ENCODE assay signal across 35 cellular contexts in genomic region chr9:13032585-13032984, GRCh38.
"Had no signal": no experiment of that assay in that cellular context is flagged by ENCODE, and none has a peak within 500 bp of the region (broad histone marks: within the 10 kb centered on the region; RNA-seq: fewer than 3 reads in every experiment).

No MANE protein-coding gene starts in this region.

- H3K4me1 Mint-ChIP-seq: activated CD4-positive, alpha-beta T cell treated with anti-CD3 and anti-CD28 coated beads for 36 hours; activated CD4-positive, alpha-beta T cell treated with anti-CD3 and anti-CD28 coated beads, Interleukin-2, amount 10 ng/mL, durations not matched to agents 24 days and 14 days; activated CD8-positive, alpha-beta memory T cell treated with anti-CD3 and anti-CD28 coated beads, Interleukin-2, amount 10 ng/mL, durations not matched to agents 7 days and 5 days; activated naive CD4-positive, alpha-beta T cell treated with anti-CD3 and anti-CD28 coated beads, Interleukin-2, amount 50 U/mL, for 24 hours; activated naive CD8-positive, alpha-beta T cell treated with anti-CD3 and anti-CD28 coated beads for 36 hours; activated naive CD8-positive, alpha-beta T cell treated with anti-CD3 and anti-CD28 coated beads, Interleukin-2, amount 50 U/mL, for 24 hours; T-helper 17 cell had no signal

- H3K4me1 ChIP-seq: adrenal gland, gastrocnemius medialis had no signal

- FAIRE-seq: colon had no signal

- H3K9me3 Mint-ChIP-seq: activated naive CD4-positive, alpha-beta T cell treated with anti-CD3 and anti-CD28 coated beads, Interleukin-2, amount 50 U/mL, for 24 hours; activated T-helper 1 cell treated with anti-CD3 and anti-CD28 coated beads, Interleukin-12 subunit alpha, Interleukin-12 subunit beta, Interleukin-2, Interleukin-4 antibody, amounts not matched to agents 30 ng/mL and 10 ng/mL and 1 ng/mL, durations not matched to agents 14 hours and 24 hours and 36 hours; T-helper 2 cell treated with Interferon-gamma antibody and Interleukin-4, amounts not matched to agents 5 μg/mL and 100 μg/mL, for 36 hours had no signal

- H3K27ac ChIP-seq: adrenal gland, body of pancreas, esophagus muscularis mucosa, foreskin keratinocyte, gastrocnemius medialis, heart right ventricle had no signal

- H3K9me3 ChIP-seq: adrenal gland, body of pancreas, esophagus muscularis mucosa, gastrocnemius medialis, heart right ventricle had no signal

- H3K4me3 ChIP-seq: adrenal gland, body of pancreas, esophagus muscularis mucosa, gastrocnemius medialis, heart right ventricle had no signal

- H3K27me3 ChIP-seq: adrenal gland, body of pancreas, esophagus muscularis mucosa, foreskin keratinocyte, gastrocnemius medialis, heart right ventricle had no signal

- H3K4me3 Mint-ChIP-seq: activated CD4-positive, alpha-beta memory T cell treated with anti-CD3 and anti-CD28 coated beads for 36 hours; activated CD4-positive, alpha-beta T cell treated with anti-CD3 and anti-CD28 coated beads for 36 hours; activated CD4-positive, alpha-beta T cell treated with anti-CD3 and anti-CD28 coated beads, Interleukin-2, amount 10 ng/mL, durations not matched to agents 24 days and 14 days; activated CD8-positive, alpha-beta memory T cell treated with anti-CD3 and anti-CD28 coated beads, Interleukin-2, amount 10 ng/mL, durations not matched to agents 7 days and 5 days; activated CD8-positive, alpha-beta T cell treated with anti-CD3 and anti-CD28 coated beads, Interleukin-2, amount 10 ng/mL, durations not matched to agents 7 days and 5 days; activated naive CD4-positive, alpha-beta T cell treated with anti-CD3 and anti-CD28 coated beads for 36 hours; activated naive CD4-positive, alpha-beta T cell treated with anti-CD3 and anti-CD28 coated beads, Interleukin-2, amount 50 U/mL, for 24 hours; activated naive CD8-positive, alpha-beta T cell treated with anti-CD3 and anti-CD28 coated beads for 36 hours; activated naive CD8-positive, alpha-beta T cell treated with anti-CD3 and anti-CD28 coated beads, Interleukin-2, amount 50 U/mL, for 24 hours; activated T-helper 1 cell treated with anti-CD3 and anti-CD28 coated beads, Interleukin-12 subunit alpha, Interleukin-12 subunit beta, Interleukin-2, Interleukin-4 antibody, amounts not matched to agents 30 ng/mL and 10 ng/mL and 1 ng/mL, durations not matched to agents 14 hours and 24 hours and 36 hours; effector memory CD8-positive, alpha-beta T cell; T-helper 17 cell; T-helper 2 cell treated with Interferon-gamma antibody and Interleukin-4, amounts not matched to agents 5 μg/mL and 100 μg/mL, for 36 hours had no signal

- H3K27me3 Mint-ChIP-seq: activated CD4-positive, alpha-beta memory T cell treated with anti-CD3 and anti-CD28 coated beads for 36 hours; activated CD4-positive, alpha-beta T cell treated with anti-CD3 and anti-CD28 coated beads for 36 hours; activated CD4-positive, alpha-beta T cell treated with anti-CD3 and anti-CD28 coated beads, Interleukin-2, amount 10 ng/mL, durations not matched to agents 24 days and 14 days; activated CD8-positive, alpha-beta memory T cell treated with anti-CD3 and anti-CD28 coated beads, Interleukin-2, amount 10 ng/mL, durations not matched to agents 7 days and 5 days; activated naive CD4-positive, alpha-beta T cell treated with anti-CD3 and anti-CD28 coated beads, Interleukin-2, amount 50 U/mL, for 24 hours; activated naive CD8-positive, alpha-beta T cell treated with anti-CD3 and anti-CD28 coated beads for 36 hours; activated naive CD8-positive, alpha-beta T cell treated with anti-CD3 and anti-CD28 coated beads, Interleukin-2, amount 50 U/mL, for 24 hours; effector memory CD8-positive, alpha-beta T cell; T-helper 17 cell had no signal

- ATAC-seq: activated CD4-positive, alpha-beta T cell treated with anti-CD3 and anti-CD28 coated beads for 36 hours; activated CD8-positive, alpha-beta memory T cell treated with anti-CD3 and anti-CD28 coated beads, Interleukin-2, amount 10 ng/mL, durations not matched to agents 7 days and 5 days; activated CD8-positive, alpha-beta T cell treated with anti-CD3 and anti-CD28 coated beads, Interleukin-2, amount 10 ng/mL, durations not matched to agents 7 days and 5 days; activated naive CD8-positive, alpha-beta T cell treated with anti-CD3 and anti-CD28 coated beads, Interleukin-2, amount 50 U/mL, for 24 hours; body of pancreas; effector memory CD8-positive, alpha-beta T cell; foreskin keratinocyte; gastrocnemius medialis; heart right ventricle; T-helper 17 cell had no signal

- H3K36me3 Mint-ChIP-seq: activated CD4-positive, alpha-beta memory T cell treated with anti-CD3 and anti-CD28 coated beads for 36 hours; activated CD8-positive, alpha-beta memory T cell treated with anti-CD3 and anti-CD28 coated beads, Interleukin-2, amount 10 ng/mL, durations not matched to agents 7 days and 5 days; activated naive CD4-positive, alpha-beta T cell treated with anti-CD3 and anti-CD28 coated beads, Interleukin-2, amount 50 U/mL, for 24 hours; activated naive CD8-positive, alpha-beta T cell treated with anti-CD3 and anti-CD28 coated beads for 36 hours had no signal

- H3K27ac Mint-ChIP-seq: activated CD4-positive, alpha-beta memory T cell treated with anti-CD3 and anti-CD28 coated beads for 36 hours; activated CD4-positive, alpha-beta T cell treated with anti-CD3 and anti-CD28 coated beads for 36 hours; activated CD4-positive, alpha-beta T cell treated with anti-CD3 and anti-CD28 coated beads, Interleukin-2, amount 10 ng/mL, durations not matched to agents 24 days and 14 days; activated CD8-positive, alpha-beta memory T cell treated with anti-CD3 and anti-CD28 coated beads, Interleukin-2, amount 10 ng/mL, durations not matched to agents 7 days and 5 days; activated CD8-positive, alpha-beta T cell treated with anti-CD3 and anti-CD28 coated beads, Interleukin-2, amount 10 ng/mL, durations not matched to agents 7 days and 5 days; activated naive CD4-positive, alpha-beta T cell treated with anti-CD3 and anti-CD28 coated beads for 36 hours; activated naive CD4-positive, alpha-beta T cell treated with anti-CD3 and anti-CD28 coated beads, Interleukin-2, amount 50 U/mL, for 24 hours; activated naive CD8-positive, alpha-beta T cell treated with anti-CD3 and anti-CD28 coated beads for 36 hours; activated naive CD8-positive, alpha-beta T cell treated with anti-CD3 and anti-CD28 coated beads, Interleukin-2, amount 50 U/mL, for 24 hours; activated T-helper 1 cell treated with anti-CD3 and anti-CD28 coated beads, Interleukin-12 subunit alpha, Interleukin-12 subunit beta, Interleukin-2, Interleukin-4 antibody, amounts not matched to agents 30 ng/mL and 10 ng/mL and 1 ng/mL, durations not matched to agents 14 hours and 24 hours and 36 hours; activated T-helper 2 cell treated with anti-CD3 and anti-CD28 coated beads, Interferon-gamma antibody, Interleukin-2, Interleukin-4, amounts not matched to agents 10 μg/mL and 5 μg/mL and 100 μg/mL, durations not matched to agents 14 hours and 24 hours and 36 hours; effector memory CD8-positive, alpha-beta T cell; T-helper 17 cell; T-helper 2 cell treated with Interferon-gamma antibody and Interleukin-4, amounts not matched to agents 5 μg/mL and 100 μg/mL, for 36 hours had no signal

- H3K36me3 ChIP-seq: adrenal gland, esophagus muscularis mucosa, gastrocnemius medialis, heart right ventricle had no signal

- DNase-seq: activated CD4-positive, alpha-beta memory T cell treated with anti-CD3 and anti-CD28 coated beads for 36 hours; activated CD4-positive, alpha-beta T cell treated with anti-CD3 and anti-CD28 coated beads for 36 hours; activated CD4-positive, alpha-beta T cell treated with anti-CD3 and anti-CD28 coated beads, Interleukin-2, amount 10 ng/mL, durations not matched to agents 24 days and 14 days; activated CD4-positive, CD25-positive, alpha-beta regulatory T cell; activated CD4-positive, CD25-positive, alpha-beta regulatory T cell treated with anti-CD3 and anti-CD28 coated beads, Interleukin-2, amount 50 U/mL, for 72 hours; activated CD8-positive, alpha-beta memory T cell treated with anti-CD3 and anti-CD28 coated beads, Interleukin-2, amount 10 ng/mL, durations not matched to agents 7 days and 5 days; activated CD8-positive, alpha-beta memory T cell treated with anti-CD3 and anti-CD28 coated beads, Interleukin-2, amount 50 U/mL, for 4 hours; activated CD8-positive, alpha-beta T cell treated with anti-CD3 and anti-CD28 coated beads, Interleukin-2, amount 10 ng/mL, durations not matched to agents 7 days and 5 days; activated effector memory CD4-positive, alpha-beta T cell treated with anti-CD3 and anti-CD28 coated beads, Interleukin-2, amount 50 U/mL, for 16 hours; activated naive CD4-positive, alpha-beta T cell treated with anti-CD3 and anti-CD28 coated beads for 36 hours; activated naive CD8-positive, alpha-beta T cell treated with anti-CD3 and anti-CD28 coated beads for 36 hours; activated naive CD8-positive, alpha-beta T cell treated with anti-CD3 and anti-CD28 coated beads, Interleukin-2, amount 50 U/mL, for 24 hours; activated T-cell treated with anti-CD3 and anti-CD28 coated beads, Interleukin-2, amount 50 U/mL, for 1 hour; activated T-cell treated with anti-CD3 and anti-CD28 coated beads, Interleukin-2, amount 50 U/mL, for 48 hours; adrenal gland; amygdala; aorta; body of pancreas; caudate nucleus; cortex of kidney; dermis blood vessel endothelial cell; effector CD4-positive, alpha-beta T cell; effector memory CD8-positive, alpha-beta T cell; erythroblast; foreskin keratinocyte; gastrocnemius medialis; heart right ventricle; T-helper 17 cell; T1000 had no signal
